26 cellular contexts compared by ENCODE assay signal in genomic region chr6:20464041-20464440, GRCh38.
A peak's percentile ranks its signal among the peaks of the same experiment; 100 is the strongest.
DNase-seq lines count a peak whose midpoint lies in the region; ATAC-seq, FAIRE-seq and TF ChIP-seq lines count a peak whose summit lies in the region.
"Had no signal": no experiment of that assay in that cellular context is flagged by ENCODE, and none has a peak within 500 bp of the region (broad histone marks: within the 10 kb centered on the region; RNA-seq: fewer than 3 reads in every experiment).

No MANE protein-coding gene starts in this region.

- TF ChIP-seq RAD21 in GM12878 (IDR thresholded peaks at IDR 0.05; ENCODE audit: insufficient read depth, low read depth, low read length): no peak

- TF ChIP-seq CTCF in GM12878 (IDR thresholded peaks at IDR 0.05 in 2 of 3, conservative IDR thresholded peaks at IDR 0.05 in 1 of 3; ENCODE audit: control insufficient read depth in 2 of 3, extremely low read depth in 1 of 3, insufficient read depth in 1 of 3, low read depth in 3 of 3, low read length in 3 of 3) (no peak), neutrophil (IDR thresholded peaks at IDR 0.05) (no peak), GM20000 (IDR thresholded peaks at IDR 0.05; ENCODE audit: extremely low read depth, missing control alignments) (no peak)

- WGBS in GM12878 (ENCODE audit: insufficient coverage, insufficient replicate concordance, low lambda C conversion rate, missing lambda C conversion rate): 50% methylated on average over 2 of the region's 2 CpGs

- H3K27ac ChIP-seq in GM12878 (ENCODE audit: control insufficient read depth, insufficient read depth): peak overlapping the region; percentile 56
- H3K27ac ChIP-seq in neutrophil: peak overlapping the region; percentile 47
- H3K27ac ChIP-seq: 22Rv1, left ventricle myocardium inferior, thoracic aorta, vagina had no signal

- H3K4me3 Mint-ChIP-seq in activated naive CD8-positive, alpha-beta T cell treated with anti-CD3 and anti-CD28 coated beads, Interleukin-2, amount 50 U/mL, for 24 hours: no peak overlapping the region
- H3K4me3 Mint-ChIP-seq in activated naive CD8-positive, alpha-beta T cell treated with anti-CD3 and anti-CD28 coated beads for 36 hours: no peak overlapping the region
- H3K4me3 Mint-ChIP-seq: activated CD8-positive, alpha-beta T cell treated with anti-CD3 and anti-CD28 coated beads for 36 hours; activated naive CD4-positive, alpha-beta T cell treated with anti-CD3 and anti-CD28 coated beads, Interleukin-2, amount 50 U/mL, for 24 hours; activated T-helper 17 cell treated with anti-CD3 and anti-CD28 coated beads, Interleukin-2, amount 50 U/mL, for 72 hours; immature natural killer cell; naive B cell; stimulated activated naive CD8-positive, alpha-beta T cell treated with anti-CD3 and anti-CD28 coated beads, Interleukin-15, Interleukin-2, amounts not matched to agents 100 ng/mL and 50 ng/mL, for 24 hours; T-helper 17 cell had no signal

- peaks cover 46% of the 10 kb centered on the region for H3K4me1 ChIP-seq in GM12878 (ENCODE audit: control insufficient read depth, insufficient read depth, low read length)
- H3K4me1 ChIP-seq in neutrophil (ENCODE audit: control insufficient read depth in 1 of 2, insufficient read depth in 1 of 2, low read depth in 1 of 2, low read length in 1 of 2): peaks cover 0 to 5% of the 10 kb centered on the region in 2 experiments
- H3K4me1 ChIP-seq: left ventricle myocardium inferior, vagina had no signal

- H3K27ac Mint-ChIP-seq in activated naive CD8-positive, alpha-beta T cell treated with anti-CD3 and anti-CD28 coated beads, Interleukin-2, amount 50 U/mL, for 24 hours: no peak overlapping the region
- no peak overlapping the region for H3K27ac Mint-ChIP-seq in activated naive CD8-positive, alpha-beta T cell treated with anti-CD3 and anti-CD28 coated beads for 36 hours
- H3K27ac Mint-ChIP-seq: activated CD8-positive, alpha-beta T cell treated with anti-CD3 and anti-CD28 coated beads for 36 hours; activated naive CD4-positive, alpha-beta T cell treated with anti-CD3 and anti-CD28 coated beads, Interleukin-2, amount 50 U/mL, for 24 hours; activated T-helper 17 cell treated with anti-CD3 and anti-CD28 coated beads, Interleukin-2, amount 50 U/mL, for 72 hours; stimulated activated naive CD8-positive, alpha-beta T cell treated with anti-CD3 and anti-CD28 coated beads, Interleukin-15, Interleukin-2, amounts not matched to agents 100 ng/mL and 50 ng/mL, for 24 hours; T-helper 17 cell had no signal

- no peak for DNase-seq in activated naive CD8-positive, alpha-beta T cell treated with anti-CD3 and anti-CD28 coated beads, Interleukin-2, amount 50 U/mL, for 24 hours
- no peak for DNase-seq in activated naive CD8-positive, alpha-beta T cell treated with anti-CD3 and anti-CD28 coated beads for 36 hours
- DNase-seq in GM12878 (ENCODE audit: low read depth, low spot score) (no peak), OCI-M2 (lab: John Stamatoyannopoulos, UW; ENCODE audit: unreplicated experiment) (no peak), GM20000 (ENCODE audit: low spot score) (no peak), NCI-H2227 (lab: John Stamatoyannopoulos, UW; ENCODE audit: unreplicated experiment) (no peak)
- DNase-seq: activated CD8-positive, alpha-beta T cell treated with anti-CD3 and anti-CD28 coated beads for 36 hours; aorta; EL; hypothalamus; immature natural killer cell; left ventricle myocardium inferior; naive B cell; NCI-H1694; NCI-H510A; occipital lobe; T-helper 17 cell had no signal

- POLR2A ChIA-PET in GM12878 (lab: Charles Lee): interaction anchor here (0.6 to 1.4 kb wide), 5 partner anchors 59 to 256 kb away, joined by 3 to 5 read pairs (median 3); no protein-coding TSS in a partner anchor

- H3K36me3 Mint-ChIP-seq in activated naive CD8-positive, alpha-beta T cell treated with anti-CD3 and anti-CD28 coated beads, Interleukin-2, amount 50 U/mL, for 24 hours (ENCODE audit: low read depth): peaks cover 54% of the 10 kb centered on the region
- peaks cover 65% of the 10 kb centered on the region for H3K36me3 Mint-ChIP-seq in activated naive CD8-positive, alpha-beta T cell treated with anti-CD3 and anti-CD28 coated beads for 36 hours

- CTCF ChIA-PET in GM12878 (lab: Yijun Ruan, JAX): interaction anchor here (2.0 to 2.2 kb wide), 2 partner anchors 19 to 60 kb away, joined by 4 to 11 read pairs; no protein-coding TSS in a partner anchor

- no peak for FAIRE-seq in GM12878 (lab: Jason Lieb, UNC)

- H3K4me2 ChIP-seq in GM12878 (ENCODE audit: control insufficient read depth, insufficient read depth): peak overlapping the region; percentile 50; the same call in 1 of the 2 replicates

- RAD21 ChIA-PET in GM12878 (lab: Charles Lee; ENCODE audit: unreplicated experiment): interaction anchor here (0.7 to 1.6 kb wide), 5 partner anchors 26 to 145 kb away, joined by 3 to 11 read pairs (median 3); no protein-coding TSS in a partner anchor

- no peak overlapping the region for H2AFZ ChIP-seq in GM12878 (ENCODE audit: control insufficient read depth, low read depth, low read length)

- H3K4me3 ChIP-seq in GM12878 (no peak overlapping the region), neutrophil (ENCODE audit: low read depth in 1 of 2, low read length in 1 of 2) (no peak overlapping the region)
- H3K4me3 ChIP-seq: left ventricle myocardium inferior, thoracic aorta, vagina had no signal

- H3K27me3 Mint-ChIP-seq in activated naive CD8-positive, alpha-beta T cell treated with anti-CD3 and anti-CD28 coated beads, Interleukin-2, amount 50 U/mL, for 24 hours: no peaks in the 10 kb centered on the region
- H3K27me3 Mint-ChIP-seq in activated naive CD8-positive, alpha-beta T cell treated with anti-CD3 and anti-CD28 coated beads for 36 hours: no peaks in the 10 kb centered on the region
- H3K27me3 Mint-ChIP-seq: activated CD8-positive, alpha-beta T cell treated with anti-CD3 and anti-CD28 coated beads for 36 hours; activated naive CD4-positive, alpha-beta T cell treated with anti-CD3 and anti-CD28 coated beads, Interleukin-2, amount 50 U/mL, for 24 hours; activated T-helper 17 cell treated with anti-CD3 and anti-CD28 coated beads, Interleukin-2, amount 50 U/mL, for 72 hours; naive B cell; stimulated activated naive CD8-positive, alpha-beta T cell treated with anti-CD3 and anti-CD28 coated beads, Interleukin-15, Interleukin-2, amounts not matched to agents 100 ng/mL and 50 ng/mL, for 24 hours; T-helper 17 cell had no signal

- TF ChIP-seq EP300 in GM12878 (IDR thresholded peaks at IDR 0.05; ENCODE audit: borderline replicate concordance in 1 of 2, control insufficient read depth in 1 of 2, low read depth in 2 of 2, low read length in 2 of 2): no peak

- intact Hi-C loops in GM12878 (cut with micrococcal nuclease; ENCODE audit: unreplicated experiment): no loop called here

- no peak overlapping the region; the same call in 1 of the 2 replicates for H3K9ac ChIP-seq in GM12878 (ENCODE audit: control insufficient read depth, insufficient read depth, low read length)

- H3K9me3 ChIP-seq in GM12878 (replicated peaks; ENCODE audit: control insufficient read depth, insufficient read depth, low read length) (peaks cover 3% of the 10 kb centered on the region; the same call in 2 of the 3 replicates), neutrophil (no peaks in the 10 kb centered on the region)
- H3K9me3 ChIP-seq: left ventricle myocardium inferior, thoracic aorta, vagina had no signal

- SMC1A ChIA-PET in GM12878 (lab: Charles Lee; ENCODE audit: uncharacterized antibody, unreplicated experiment): interaction anchor here (0.6 to 1.9 kb wide), 9 partner anchors 9 to 101 kb away, joined by 3 to 11 read pairs (median 3); no protein-coding TSS in a partner anchor

- H3K27me3 ChIP-seq in GM12878 (replicated peaks in 1 of 2; ENCODE audit: control insufficient read depth in 2 of 2, insufficient read depth in 2 of 2, low read length in 1 of 2) (no peaks in the 10 kb centered on the region), neutrophil (no peaks in the 10 kb centered on the region)
- H3K27me3 ChIP-seq: vagina had no signal

- H3K9me3 Mint-ChIP-seq in activated naive CD8-positive, alpha-beta T cell treated with anti-CD3 and anti-CD28 coated beads, Interleukin-2, amount 50 U/mL, for 24 hours: no peaks in the 10 kb centered on the region
- H3K9me3 Mint-ChIP-seq in activated naive CD8-positive, alpha-beta T cell treated with anti-CD3 and anti-CD28 coated beads for 36 hours: peaks cover 8% of the 10 kb centered on the region
- H3K9me3 Mint-ChIP-seq: activated naive CD4-positive, alpha-beta T cell treated with anti-CD3 and anti-CD28 coated beads, Interleukin-2, amount 50 U/mL, for 24 hours; activated T-helper 17 cell treated with anti-CD3 and anti-CD28 coated beads, Interleukin-2, amount 50 U/mL, for 72 hours; immature natural killer cell; stimulated activated naive CD8-positive, alpha-beta T cell treated with anti-CD3 and anti-CD28 coated beads, Interleukin-15, Interleukin-2, amounts not matched to agents 100 ng/mL and 50 ng/mL, for 24 hours had no signal

- peaks cover 25% of the 10 kb centered on the region for H3K4me1 Mint-ChIP-seq in activated naive CD8-positive, alpha-beta T cell treated with anti-CD3 and anti-CD28 coated beads, Interleukin-2, amount 50 U/mL, for 24 hours
- peaks cover 26% of the 10 kb centered on the region for H3K4me1 Mint-ChIP-seq in activated naive CD8-positive, alpha-beta T cell treated with anti-CD3 and anti-CD28 coated beads for 36 hours

- peaks cover 0 to 9% of the 10 kb centered on the region in 2 experiments; a peak in 2 of 4 replicates for H3K36me3 ChIP-seq in GM12878 (ENCODE audit: control insufficient read depth in 2 of 2, insufficient read depth in 2 of 2, low read length in 1 of 2)
- H3K36me3 ChIP-seq in neutrophil: peaks cover 4% of the 10 kb centered on the region
- H3K36me3 ChIP-seq: left ventricle myocardium inferior, thoracic aorta, vagina had no signal

- H3K79me2 ChIP-seq in GM12878 (ENCODE audit: control insufficient read depth, insufficient read depth, low read length): peaks cover 36% of the 10 kb centered on the region

- in situ Hi-C loops in GM12878 (cut with MboI): no loop called here

- ATAC-seq in activated naive CD8-positive, alpha-beta T cell treated with anti-CD3 and anti-CD28 coated beads, Interleukin-2, amount 50 U/mL, for 24 hours: peak; percentile 33
- ATAC-seq in HG02642 (IDR thresholded peaks at IDR 0.05; ENCODE audit: poor library complexity, unreplicated experiment) (peak; percentile 19), GM12878 (peak; percentile 52)
- ATAC-seq: activated CD8-positive, alpha-beta T cell treated with anti-CD3 and anti-CD28 coated beads for 36 hours; activated T-helper 17 cell treated with anti-CD3 and anti-CD28 coated beads, Interleukin-2, amount 50 U/mL, for 72 hours; SK-N-SH treated with all-trans-retinoic acid at 6 μM for 48 hours; T-helper 17 cell had no signal

- no TSS peak for BruUV-seq in GM12878 (replicated peaks; lab: Mats Ljungman, UMichigan)

- no peak for TF ChIP-seq POLR2A in GM12878 (IDR thresholded peaks at IDR 0.05; ENCODE audit: low read depth, low read length)

- H4K20me1 ChIP-seq in GM12878 (ENCODE audit: control insufficient read depth, insufficient read depth): peaks cover 3% of the 10 kb centered on the region; the same call in 1 of the 2 replicates

TF ChIP-seq in GM12878, 131 proteins besides CTCF, POLR2A, EP300 and RAD21 (continues in another document):
- TF ChIP-seq CEBPB (IDR thresholded peaks at IDR 0.05; ENCODE audit: borderline replicate concordance in 1 of 2, low read depth in 2 of 2, low read length in 2 of 2): peak in 1 of 2 experiments; percentile 16; a peak in 1 of 4 replicates
- TF ChIP-seq KDM1A (IDR thresholded peaks at IDR 0.05; ENCODE audit: borderline replicate concordance): no peak
